19 cellular contexts compared by ENCODE assay signal in the genomic region with DNA sequence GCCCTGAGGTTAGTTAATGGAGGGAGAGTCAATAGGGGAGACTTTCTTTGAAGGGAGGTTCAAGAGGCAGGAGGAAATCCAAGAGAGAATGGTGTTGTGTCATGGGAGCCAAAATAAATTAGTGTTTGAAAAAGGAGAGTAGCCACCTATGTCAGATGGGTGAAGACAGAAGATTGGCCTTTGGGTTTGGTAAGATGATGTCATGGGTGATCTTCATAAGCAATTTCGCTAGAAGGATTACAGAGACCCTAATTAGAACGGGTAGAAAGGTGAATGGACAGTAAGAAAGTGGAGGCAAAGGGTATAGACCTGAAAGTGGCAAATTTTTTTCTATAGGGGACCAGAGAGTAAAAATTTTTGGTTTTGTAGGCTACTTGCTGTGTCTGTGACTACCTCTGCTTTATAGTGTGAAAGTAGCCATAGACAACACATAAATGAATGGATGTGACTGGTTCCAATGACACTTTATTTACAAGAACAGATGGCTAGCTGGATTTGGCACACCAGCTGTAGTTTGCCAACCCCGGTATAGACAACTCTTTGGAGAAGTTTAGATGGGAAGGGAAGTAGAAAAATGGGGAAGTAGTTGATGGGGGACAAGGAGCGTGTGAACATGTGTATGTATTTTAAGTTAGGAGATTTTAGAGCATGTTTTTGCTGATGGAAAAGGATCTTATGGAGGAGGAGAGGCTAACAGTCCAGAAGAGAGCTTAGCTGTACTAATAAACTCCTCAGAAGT. TPM values are rescaled to one million over a fixed set of nuclear protein-coding genes. Genes with fewer than 3 reads are reported as not detected.
DNase-seq lines count a peak whose midpoint lies in the region; ATAC-seq, FAIRE-seq and TF ChIP-seq lines count a peak whose summit lies in the region.
"Had no signal": no experiment of that assay in that cellular context is flagged by ENCODE, and none has a peak within 500 bp of the region (broad histone marks: within the 10 kb centered on the region; RNA-seq: fewer than 3 reads in every experiment).

No MANE protein-coding gene starts in this region.

- WGBS in K562 (ENCODE audit: insufficient coverage, low coverage, missing lambda C conversion rate): 35% methylated on average over 4 of the region's 4 CpGs

- no peak overlapping the region for H3K4me3 ChIP-seq in K562
- H3K4me3 ChIP-seq: right lobe of liver had no signal

- peaks cover 16% of the 10 kb centered on the region for H3K36me3 Mint-ChIP-seq in natural killer cell treated with Interleukin-12 subunit alpha and Interleukin-12 subunit beta and Interleukin-15 and Interleukin-18, amount 100 ng/mL, for 72 hours
- H3K36me3 Mint-ChIP-seq in natural killer cell: peaks cover under 1% of the 10 kb centered on the region
- H3K36me3 Mint-ChIP-seq in naive thymus-derived CD8-positive, alpha-beta T cell: peaks cover 0 to 56% (median 6%) of the 10 kb centered on the region in 3 donors

- TF ChIP-seq POLR2A in K562 (conservative IDR thresholded peaks at IDR 0.05): no peak

- TF ChIP-seq RAD21 in K562 (CRISPR knock-in tag; conservative IDR thresholded peaks at IDR 0.05 in 1 of 2, IDR thresholded peaks at IDR 0.05 in 1 of 2): no peak

- FAIRE-seq in K562 (lab: Jason Lieb, UNC): no peak
- FAIRE-seq: GM12892, H1 had no signal

- H3K27me3 Mint-ChIP-seq in natural killer cell treated with Interleukin-12 subunit alpha and Interleukin-12 subunit beta and Interleukin-15 and Interleukin-18, amount 100 ng/mL, for 72 hours: no peaks in the 10 kb centered on the region
- H3K27me3 Mint-ChIP-seq in natural killer cell (ENCODE audit: low read depth in 2 of 2): no peaks in the 10 kb centered on the region
- no peaks in the 10 kb centered on the region for H3K27me3 Mint-ChIP-seq in naive thymus-derived CD8-positive, alpha-beta T cell

- no peak for ATAC-seq in natural killer cell treated with Interleukin-12 subunit alpha and Interleukin-12 subunit beta and Interleukin-15 and Interleukin-18, amount 100 ng/mL, for 72 hours
- ATAC-seq in natural killer cell (no peak), K562 (no peak), HG02981 (IDR thresholded peaks at IDR 0.05; ENCODE audit: unreplicated experiment) (no peak)
- no peak for ATAC-seq in naive thymus-derived CD8-positive, alpha-beta T cell

- intact Hi-C loops in natural killer cell (cut with micrococcal nuclease) (no loop called here), K562 (cut with micrococcal nuclease) (no loop called here), head of caudate nucleus (cut with DNase I) (loop anchor here (5.0 kb wide), 1 partner anchor 159 kb away; no protein-coding TSS in a partner anchor)

- no peak overlapping the region for H3K4me3 Mint-ChIP-seq in natural killer cell treated with Interleukin-12 subunit alpha and Interleukin-12 subunit beta and Interleukin-15 and Interleukin-18, amount 100 ng/mL, for 72 hours
- H3K4me3 Mint-ChIP-seq in natural killer cell: no peak overlapping the region
- H3K4me3 Mint-ChIP-seq in naive thymus-derived CD8-positive, alpha-beta T cell: no peak overlapping the region

- H3K27ac ChIP-seq in K562 (ENCODE audit: extremely low read depth, low read depth, low read length): no peak overlapping the region
- H3K27ac ChIP-seq: right lobe of liver had no signal

- peak overlapping the region; percentile 2 to 10 for H3K27ac Mint-ChIP-seq in natural killer cell treated with Interleukin-12 subunit alpha and Interleukin-12 subunit beta and Interleukin-15 and Interleukin-18, amount 100 ng/mL, for 72 hours
- no peak overlapping the region for H3K27ac Mint-ChIP-seq in natural killer cell
- H3K27ac Mint-ChIP-seq in naive thymus-derived CD8-positive, alpha-beta T cell: peak overlapping the region in 8 of 10 donors; percentile 1 to 44 (median 11)

- in situ Hi-C loops in K562 (cut with MboI): no loop called here

- no TSS peak for BruUV-seq in K562 (replicated peaks; lab: Mats Ljungman, UMichigan)

- H3K36me3 ChIP-seq in K562 (ENCODE audit: control insufficient read depth, insufficient read depth, low read length): peaks cover 51% of the 10 kb centered on the region; the same call in 2 of the 3 replicates

- no peak overlapping the region for H3K4me2 ChIP-seq in K562 (ENCODE audit: insufficient read depth, low read length)

- no peaks in the 10 kb centered on the region for H4K20me1 ChIP-seq in K562 (replicated peaks; ENCODE audit: control insufficient read depth, insufficient read depth, low read length)

- H3K4me1 ChIP-seq in K562 (replicated peaks in 1 of 2; ENCODE audit: control insufficient read depth in 2 of 2, insufficient read depth in 2 of 2, low read length in 2 of 2): peaks cover 2 to 8% of the 10 kb centered on the region in 2 experiments; a peak in 2 of 5 replicates
- H3K4me1 ChIP-seq: right lobe of liver had no signal

- TF ChIP-seq EP300 in K562 (IDR thresholded peaks at IDR 0.05; ENCODE audit: low read length): no peak

- POLR2A ChIA-PET in K562 (lab: Yijun Ruan, JAX): interaction anchor here (0.6 to 1.6 kb wide), 2 partner anchors 10 to 233 kb away, joined by 3 read pairs; no protein-coding TSS in a partner anchor
- POLR2A ChIA-PET in naive thymus-derived CD8-positive, alpha-beta T cell (lab: Charles Lee): interaction anchor here (1.5 kb wide), 1 partner anchor 10 kb away, joined by 4 read pairs; no protein-coding TSS in a partner anchor

- H3K79me2 ChIP-seq in K562 (ENCODE audit: control insufficient read depth, insufficient read depth, low read length): peaks cover 4% of the 10 kb centered on the region; the same call in 1 of the 3 replicates

- TF ChIP-seq CTCF in natural killer cell (IDR thresholded peaks at IDR 0.05): no peak
- TF ChIP-seq CTCF in K562 (IDR thresholded peaks at IDR 0.05 in 2 of 3, conservative IDR thresholded peaks at IDR 0.05 in 1 of 3; ENCODE audit: insufficient read depth in 2 of 3, low read depth in 1 of 3, low read length in 3 of 3): no peak

- H3K9me3 ChIP-seq in K562 (replicated peaks; ENCODE audit: control insufficient read depth, insufficient read depth, low read depth, low read length): no peaks in the 10 kb centered on the region
- H3K9me3 ChIP-seq: right lobe of liver had no signal

- H3K4me1 Mint-ChIP-seq in natural killer cell treated with Interleukin-12 subunit alpha and Interleukin-12 subunit beta and Interleukin-15 and Interleukin-18, amount 100 ng/mL, for 72 hours (ENCODE audit: low read depth in 2 of 2): peaks cover 27 to 34% of the 10 kb centered on the region in 2 donors
- H3K4me1 Mint-ChIP-seq in natural killer cell: peaks cover 19 to 36% of the 10 kb centered on the region in 2 donors
- peaks cover 16 to 45% (median 30%) of the 10 kb centered on the region in 4 donors for H3K4me1 Mint-ChIP-seq in naive thymus-derived CD8-positive, alpha-beta T cell

- no peak overlapping the region for H3K9ac ChIP-seq in K562 (ENCODE audit: insufficient read depth in 1 of 2, low read depth in 2 of 2, low read length in 2 of 2)

- CTCF ChIA-PET in K562 (lab: Yijun Ruan, JAX; ENCODE audit: low intra/inter-chr PET ratio): no interaction called here

- no peak overlapping the region for H2AFZ ChIP-seq in K562 (ENCODE audit: low read depth, low read length)

- no peaks in the 10 kb centered on the region for H3K9me3 Mint-ChIP-seq in natural killer cell treated with Interleukin-12 subunit alpha and Interleukin-12 subunit beta and Interleukin-15 and Interleukin-18, amount 100 ng/mL, for 72 hours
- no peaks in the 10 kb centered on the region for H3K9me3 Mint-ChIP-seq in natural killer cell
- no peaks in the 10 kb centered on the region for H3K9me3 Mint-ChIP-seq in naive thymus-derived CD8-positive, alpha-beta T cell

- H3K27me3 ChIP-seq in K562 (ENCODE audit: control insufficient read depth in 2 of 2, insufficient read depth in 2 of 2, low read length in 2 of 2): no peaks in the 10 kb centered on the region
- H3K27me3 ChIP-seq: right lobe of liver had no signal

- H3K9me1 ChIP-seq in K562 (ENCODE audit: control insufficient read depth, insufficient read depth, low read length): no peaks in the 10 kb centered on the region

- DNase-seq in natural killer cell treated with Interleukin-12 subunit alpha and Interleukin-12 subunit beta and Interleukin-15 and Interleukin-18, amount 100 ng/mL, for 72 hours (ENCODE audit: low spot score): no peak
- DNase-seq in natural killer cell (no peak), K562 (ENCODE audit: extremely low read depth in 1 of 4, low spot score in 3 of 4) (no peak), head of caudate nucleus (no peak), NCI-H345 (lab: John Stamatoyannopoulos, UW) (no peak)
- DNase-seq in naive thymus-derived CD8-positive, alpha-beta T cell: no peak
- no peak for DNase-seq in activated CD4-positive, alpha-beta T cell treated with anti-CD3 and anti-CD28 coated beads, Interleukin-2, amount 50 U/mL, for 4 hours
- DNase-seq: ACHN; activated gamma-delta T cell; central memory CD4-positive, alpha-beta T cell; DMS79 treated with DMSO at 0.1 percent for 48 hours; erythroblast; NCI-H1436; NCI-H774; right lobe of liver had no signal

RNA-seq across cellular contexts. Expression of gene STAMBP, which starts 9.3 kb away (rescaled TPM):
- total RNA-seq in natural killer cell treated with Interleukin-12 subunit alpha and Interleukin-12 subunit beta and Interleukin-15 and Interleukin-18, amount 100 ng/mL, for 72 hours: 10 to 100 TPM; 27.5 to 40.6 TPM
- total RNA-seq in natural killer cell: 10 to 100 TPM; 23.8 to 27.3 (median 25.3) TPM
- 27.3 and 43.2 TPM in 2 replicates for total RNA-seq in K562 (2011; cell fraction: chromatin; rRNA removed; ENCODE audit: low replicate concordance)
- 14.3 and 17.6 TPM in 2 replicates for total RNA-seq in K562 (2011; cell fraction: nucleolus; rRNA removed)
- 18.6 and 21.9 TPM in 2 replicates for total RNA-seq in K562 (2011; cell fraction: nucleoplasm; rRNA removed)
- 28.9 and 36.9 TPM in 2 replicates for total RNA-seq in K562 (2014; rRNA removed)
- total RNA-seq in K562 (2014; rRNA removed; fragmentation: Illumina TruSeq; extraction: Trizol): 48.4 and 51.0 TPM in 2 replicates
- 36.3 and 39.7 TPM in 2 replicates for total RNA-seq in K562 (2015; rRNA removed; fragmentation: Illumina TruSeq; extraction: Trizol)
- 41.1 and 44.6 TPM in 2 replicates for total RNA-seq in K562 (2021)
- 31.8 and 57.4 TPM in 2 replicates for polyA plus RNA-seq in K562 (2011; rRNA removed)
- 32.3 and 42.0 TPM in 2 replicates for polyA plus RNA-seq in K562 (2011; cell fraction: cytosol; rRNA removed)
- polyA plus RNA-seq in K562 (2011; cell fraction: nucleus; rRNA removed): 43.3 and 46.7 TPM in 2 replicates
- 43.9 and 45.0 TPM in 2 replicates for polyA plus RNA-seq in K562 (2012)
- 59.0 and 68.1 TPM in 2 replicates for polyA plus RNA-seq in K562 (2014; fragmentation: Illumina TruSeq; extraction: Trizol)
- 10 to 100 TPM; 50.1 to 75.2 TPM for polyA plus RNA-seq in K562 (2014; fragmentation: Nextera tagmentation; extraction: Ambion mirVana)
- 48.8 and 51.4 TPM in 2 replicates for polyA plus RNA-seq in K562 (2014; rRNA removed)
- 36.9 and 47.8 TPM in 2 replicates for polyA minus RNA-seq in K562 (2011; rRNA and poly(A)+ RNA removed)
- 13.5 and 23.7 TPM in 2 replicates for polyA minus RNA-seq in K562 (2011; cell fraction: cytosol; rRNA and poly(A)+ RNA removed)
- 14.4 and 16.4 TPM in 2 replicates for polyA minus RNA-seq in K562 (2011; cell fraction: nucleus; rRNA and poly(A)+ RNA removed)
- 10 to 100 TPM; 28.3 to 32.3 TPM for total RNA-seq in naive thymus-derived CD8-positive, alpha-beta T cell
- polyA plus RNA-seq in naive thymus-derived CD8-positive, alpha-beta T cell: 10 to 100 TPM; 32.3 to 44.3 (median 35.0) TPM

RNA-seq across cellular contexts. Expression of gene C2orf78, which starts 54.0 kb away (rescaled TPM):
- total RNA-seq in natural killer cell treated with Interleukin-12 subunit alpha and Interleukin-12 subunit beta and Interleukin-15 and Interleukin-18, amount 100 ng/mL, for 72 hours: not detected
- total RNA-seq in natural killer cell: not detected
- 0.12 TPM in 1 of 2 replicates, not detected in the other for total RNA-seq in K562 (2011; cell fraction: chromatin; rRNA removed; ENCODE audit: low replicate concordance)
- total RNA-seq in K562 (2011; cell fraction: nucleolus; rRNA removed): 0.17 TPM in 1 of 2 replicates, not detected in the other
- not detected in 2 replicates for total RNA-seq in K562 (2011; cell fraction: nucleoplasm; rRNA removed)
- total RNA-seq in K562 (2014; rRNA removed): 0.12 and 0.14 TPM in 2 replicates
- 0.07 and 0.16 TPM in 2 replicates for total RNA-seq in K562 (2014; rRNA removed; fragmentation: Illumina TruSeq; extraction: Trizol)
- 0.04 and 0.08 TPM in 2 replicates for total RNA-seq in K562 (2015; rRNA removed; fragmentation: Illumina TruSeq; extraction: Trizol)
- 0.18 and 0.22 TPM in 2 replicates for total RNA-seq in K562 (2021)
- polyA plus RNA-seq in K562 (2011; rRNA removed): 0.04 and 0.25 TPM in 2 replicates
- polyA plus RNA-seq in K562 (2011; cell fraction: cytosol; rRNA removed): 0.13 and 0.18 TPM in 2 replicates
- polyA plus RNA-seq in K562 (2011; cell fraction: nucleus; rRNA removed): 0.10 TPM in 1 of 2 replicates, not detected in the other
- 0.14 and 0.84 TPM in 2 replicates for polyA plus RNA-seq in K562 (2012)
- 0.28 and 0.37 TPM in 2 replicates for polyA plus RNA-seq in K562 (2014; fragmentation: Illumina TruSeq; extraction: Trizol)
- under 1 TPM; 0.14 to 0.20 TPM for polyA plus RNA-seq in K562 (2014; fragmentation: Nextera tagmentation; extraction: Ambion mirVana)
- polyA plus RNA-seq in K562 (2014; rRNA removed): 0.27 and 0.45 TPM in 2 replicates
- polyA minus RNA-seq in K562 (2011; rRNA and poly(A)+ RNA removed): 0.14 TPM in 1 of 2 replicates, not detected in the other
- polyA minus RNA-seq in K562 (2011; cell fraction: cytosol; rRNA and poly(A)+ RNA removed): not detected in 2 replicates
- not detected in 2 replicates for polyA minus RNA-seq in K562 (2011; cell fraction: nucleus; rRNA and poly(A)+ RNA removed)
- not detected for total RNA-seq in naive thymus-derived CD8-positive, alpha-beta T cell
- polyA plus RNA-seq in naive thymus-derived CD8-positive, alpha-beta T cell: not detected
- total RNA-seq: mononuclear cell had no signal

RNA-seq across cellular contexts. Expression of gene ACTG2, which starts 54.8 kb away (rescaled TPM):
- not detected for total RNA-seq in natural killer cell treated with Interleukin-12 subunit alpha and Interleukin-12 subunit beta and Interleukin-15 and Interleukin-18, amount 100 ng/mL, for 72 hours
- total RNA-seq in natural killer cell (not detected), K562 (2014; rRNA removed) (not detected in 2 replicates), K562 (2014; rRNA removed; fragmentation: Illumina TruSeq; extraction: Trizol) (not detected in 2 replicates), K562 (2015; rRNA removed; fragmentation: Illumina TruSeq; extraction: Trizol) (not detected in 2 replicates), K562 (2021) (0.60 and 0.67 TPM in 2 replicates)
- not detected in 2 replicates for total RNA-seq in K562 (2011; cell fraction: chromatin; rRNA removed; ENCODE audit: low replicate concordance)
- not detected in 2 replicates for total RNA-seq in K562 (2011; cell fraction: nucleolus; rRNA removed)
- not detected in 2 replicates for total RNA-seq in K562 (2011; cell fraction: nucleoplasm; rRNA removed)
- polyA plus RNA-seq in K562 (2011; rRNA removed) (not detected in 2 replicates), K562 (2014; fragmentation: Illumina TruSeq; extraction: Trizol) (not detected in 2 replicates), K562 (2014; fragmentation: Nextera tagmentation; extraction: Ambion mirVana) (under 1 TPM in 1 of 2 experiments, not detected in 1; 0.06 TPM), K562 (2014; rRNA removed) (not detected in 2 replicates)
- not detected in 2 replicates for polyA plus RNA-seq in K562 (2011; cell fraction: cytosol; rRNA removed)
- not detected in 2 replicates for polyA plus RNA-seq in K562 (2011; cell fraction: nucleus; rRNA removed)
- polyA plus RNA-seq in K562 (2012): 0.22 and 0.39 TPM in 2 replicates
- not detected in 2 replicates for polyA minus RNA-seq in K562 (2011; rRNA and poly(A)+ RNA removed)
- not detected in 2 replicates for polyA minus RNA-seq in K562 (2011; cell fraction: cytosol; rRNA and poly(A)+ RNA removed)
- not detected in 2 replicates for polyA minus RNA-seq in K562 (2011; cell fraction: nucleus; rRNA and poly(A)+ RNA removed)
- total RNA-seq in naive thymus-derived CD8-positive, alpha-beta T cell: not detected
- under 1 TPM in 1 of 3 donors, not detected in 2; 0.13 TPM for polyA plus RNA-seq in naive thymus-derived CD8-positive, alpha-beta T cell

RNA-seq across cellular contexts. Expression of gene DUSP11, which starts 58.1 kb away (rescaled TPM):
- 10 to 100 TPM; 30.7 to 50.1 TPM for total RNA-seq in natural killer cell treated with Interleukin-12 subunit alpha and Interleukin-12 subunit beta and Interleukin-15 and Interleukin-18, amount 100 ng/mL, for 72 hours
- total RNA-seq in natural killer cell (10 to 100 TPM; 45.7 to 50.2 (median 46.6) TPM), K562 (2014; rRNA removed) (23.6 and 33.1 TPM in 2 replicates), K562 (2014; rRNA removed; fragmentation: Illumina TruSeq; extraction: Trizol) (26.1 and 29.8 TPM in 2 replicates), K562 (2015; rRNA removed; fragmentation: Illumina TruSeq; extraction: Trizol) (26.7 and 29.3 TPM in 2 replicates), K562 (2021) (20.7 and 21.0 TPM in 2 replicates)
- 20.2 and 32.5 TPM in 2 replicates for total RNA-seq in K562 (2011; cell fraction: chromatin; rRNA removed; ENCODE audit: low replicate concordance)
- total RNA-seq in K562 (2011; cell fraction: nucleolus; rRNA removed): 16.7 and 18.5 TPM in 2 replicates
- total RNA-seq in K562 (2011; cell fraction: nucleoplasm; rRNA removed): 19.1 and 27.0 TPM in 2 replicates
- polyA plus RNA-seq in K562 (2011; rRNA removed) (16.9 and 37.0 TPM in 2 replicates), K562 (2014; fragmentation: Illumina TruSeq; extraction: Trizol) (31.7 and 36.7 TPM in 2 replicates), K562 (2014; fragmentation: Nextera tagmentation; extraction: Ambion mirVana) (10 to 100 TPM; 67.7 to 79.8 TPM), K562 (2014; rRNA removed) (28.4 and 31.9 TPM in 2 replicates)
- 12.3 and 12.6 TPM in 2 replicates for polyA plus RNA-seq in K562 (2011; cell fraction: cytosol; rRNA removed)
- polyA plus RNA-seq in K562 (2011; cell fraction: nucleus; rRNA removed): 8.4 and 8.9 TPM in 2 replicates
- polyA plus RNA-seq in K562 (2012): 23.9 and 26.2 TPM in 2 replicates
- polyA minus RNA-seq in K562 (2011; rRNA and poly(A)+ RNA removed): 10.7 and 15.5 TPM in 2 replicates
- polyA minus RNA-seq in K562 (2011; cell fraction: cytosol; rRNA and poly(A)+ RNA removed): 2.6 and 7.6 TPM in 2 replicates
- 14.7 and 15.0 TPM in 2 replicates for polyA minus RNA-seq in K562 (2011; cell fraction: nucleus; rRNA and poly(A)+ RNA removed)
- total RNA-seq in naive thymus-derived CD8-positive, alpha-beta T cell: 10 to 100 TPM; 48.1 to 48.4 TPM
- polyA plus RNA-seq in naive thymus-derived CD8-positive, alpha-beta T cell: 10 to 100 TPM; 40.2 to 49.6 (median 49.0) TPM

Comparison
In these comparisons a context has a peak if more than half of its experiments do, and no peak if none do; other contexts are left out.
1. H3K27ac Mint-ChIP-seq: peak in natural killer cell treated with Interleukin-12 subunit alpha and Interleukin-12 subunit beta and Interleukin-15 and Interleukin-18, amount 100 ng/mL, for 72 hours (2 of 2) and naive thymus-derived CD8-positive, alpha-beta T cell (8 of 10); none in natural killer cell (0 of 2).